In the genomic region with DNA sequence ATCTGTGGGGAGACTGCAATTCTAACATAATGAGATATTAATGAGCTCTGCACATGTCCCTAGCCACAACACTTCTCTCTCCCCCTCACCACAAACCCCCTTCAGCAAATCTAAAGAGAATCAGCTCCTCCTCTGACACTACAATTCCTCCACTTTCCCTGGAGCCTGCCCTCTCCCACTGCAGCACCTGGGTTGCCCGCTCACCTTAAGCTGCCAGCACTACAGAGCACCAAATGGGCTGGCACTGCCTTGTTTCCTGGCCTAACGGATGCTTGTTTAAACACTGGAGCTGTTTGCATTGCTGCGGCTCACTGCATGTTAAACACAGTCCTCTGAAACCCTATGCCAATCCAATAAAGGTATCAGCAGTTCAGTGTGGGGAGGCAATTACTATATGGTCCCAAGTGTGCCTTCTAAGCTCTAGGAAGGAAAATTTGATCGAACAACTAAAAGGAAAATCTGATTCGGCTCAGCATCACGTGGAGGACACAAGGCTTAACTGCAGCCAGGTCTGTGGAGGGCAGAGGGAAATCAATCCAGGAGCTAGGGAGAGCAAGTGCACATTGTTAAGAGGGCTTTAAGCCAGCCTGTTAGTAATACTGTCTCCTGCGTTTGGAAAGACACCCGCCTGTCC, we compare ENCODE assay signal across 11 cellular contexts.
A peak's percentile ranks its signal among the peaks of the same experiment; 100 is the strongest.
DNase-seq lines count a peak whose midpoint lies in the region; ATAC-seq and TF ChIP-seq lines count a peak whose summit lies in the region.
"Had no signal": no experiment of that assay in that cellular context is flagged by ENCODE, and none has a peak within 500 bp of the region (broad histone marks: within the 10 kb centered on the region; RNA-seq: fewer than 3 reads in every experiment).

No MANE protein-coding gene starts in this region.

- in situ Hi-C loops in Panc1 (cut with HindIII; ENCODE audit: low pct_unique_long_range_greater_than_20kb, low sequenced_read_pairs): no loop called here

- TF ChIP-seq POLR2A in upper lobe of left lung (IDR thresholded peaks at IDR 0.05): no peak

- H3K4me3 ChIP-seq in Panc1 (ENCODE audit: low read depth in 2 of 2, low read length in 2 of 2) (peak overlapping the region in 1 of 2 experiments; percentile 17; a peak in 2 of 4 replicates), upper lobe of left lung (no peak overlapping the region)
- H3K4me3 ChIP-seq: PC-9 had no signal

- CTCF ChIA-PET in Panc1 (lab: Charles Lee): interaction anchor here (0.5 to 0.6 kb wide), 2 partner anchors 59 to 602 kb away, joined by 3 to 6 read pairs; a partner anchor contains a TSS

- no peak for TF ChIP-seq CTCF in Panc1 (IDR thresholded peaks at IDR 0.05)
- TF ChIP-seq CTCF in upper lobe of left lung (IDR thresholded peaks at IDR 0.05): no peak

- no peak for TF ChIP-seq EP300 in upper lobe of left lung (IDR thresholded peaks at IDR 0.05)

- H3K27me3 ChIP-seq in Panc1 (ENCODE audit: control insufficient read depth, insufficient read depth, low read length) (no peaks in the 10 kb centered on the region), upper lobe of left lung (no peaks in the 10 kb centered on the region)
- H3K27me3 ChIP-seq: brain microvascular endothelial cell had no signal

- no TSS peak for BruUV-seq in Panc1 (replicated peaks; lab: Mats Ljungman, UMichigan)

- ATAC-seq in Panc1 (peak; percentile 93), left colon (peak; percentile 95), upper lobe of left lung (ENCODE audit: low FRiP score in 2 of 2) (peak in 1 of 2 donors; percentile 73), HG03442 (IDR thresholded peaks at IDR 0.05; ENCODE audit: unreplicated experiment) (no peak)

- H3K9me3 ChIP-seq in Panc1 (ENCODE audit: control insufficient read depth, insufficient read depth, low read depth, low read length) (no peaks in the 10 kb centered on the region), upper lobe of left lung (no peaks in the 10 kb centered on the region)

- 31 to 38% methylated on average over 8 of the region's 8 CpGs for WGBS in upper lobe of left lung, 2 donors

- intact Hi-C loops in Panc1 (cut with micrococcal nuclease; ENCODE audit: unreplicated experiment) (no loop called here), left colon (cut with DNase I, micrococcal nuclease) (no loop called here)

- H3K4me1 ChIP-seq in Panc1 (ENCODE audit: control insufficient read depth, insufficient read depth, low read length) (peaks cover 37% of the 10 kb centered on the region), upper lobe of left lung (peaks cover 36 to 40% (median 39%) of the 10 kb centered on the region in 4 donors)

- H3K36me3 ChIP-seq in Panc1 (ENCODE audit: control insufficient read depth, insufficient read depth, low read length): no peaks in the 10 kb centered on the region
- H3K36me3 ChIP-seq in upper lobe of left lung: no peaks in the 10 kb centered on the region
- H3K36me3 ChIP-seq: brain microvascular endothelial cell had no signal

- H3K27ac ChIP-seq in Panc1 (ENCODE audit: low read length) (peak overlapping the region; percentile 68), upper lobe of left lung (peak overlapping the region in 3 of 4 donors; percentile 51 to 59 (median 52))
- H3K27ac ChIP-seq: brain microvascular endothelial cell, PC-9 had no signal

- peak; percentile 8 for DNase-seq in NCI-H2227 treated with DMSO at 0.1 percent for 48 hours (lab: John Stamatoyannopoulos, UW)
- DNase-seq in NCI-H2227 (lab: John Stamatoyannopoulos, UW; ENCODE audit: unreplicated experiment): no peak
- DNase-seq in Panc1 (ENCODE audit: low read depth, low spot score): no peak
- DNase-seq in left colon: peak; percentile 26 to 30
- DNase-seq in upper lobe of left lung: peak in 1 of 2 donors; percentile 68
- no peak for DNase-seq in NOMO-1 (lab: John Stamatoyannopoulos, UW; ENCODE audit: unreplicated experiment in 2 of 2)
- DNase-seq in occipital lobe (lab: John Stamatoyannopoulos, UW): no peak
- DNase-seq: activated CD4-positive, alpha-beta memory T cell treated with anti-CD3 and anti-CD28 coated beads, Interleukin-2, amount 10 ng/mL, durations not matched to agents 7 days and 5 days; brain microvascular endothelial cell; PC-9 had no signal

- POLR2A ChIA-PET in Panc1 (lab: Charles Lee): interaction anchor here (0.5 kb wide), 1 partner anchor 393 kb away, joined by 5 read pairs; no protein-coding TSS in a partner anchor

Comparison
In these comparisons a context has a peak if more than half of its experiments do, and no peak if none do; other contexts are left out.
1. DNase-seq: peak in NCI-H2227 treated with DMSO at 0.1 percent for 48 hours (single experiment) and left colon (2 of 2); none in NCI-H2227 (single experiment), Panc1 (single experiment), NOMO-1 (0 of 2) and occipital lobe (single experiment).